Comparison of ENCODE assay signal across 8 cellular contexts in genomic region chr9:128503870-128504269, GRCh38. TPM values are rescaled to one million over a fixed set of nuclear protein-coding genes. Genes with fewer than 3 reads are reported as not detected.
DNase-seq lines count a peak whose midpoint lies in the region; ATAC-seq and TF ChIP-seq lines count a peak whose summit lies in the region.

No MANE protein-coding gene starts in this region.

- peak overlapping the region in 9 of 10 donors; percentile 49 to 99 (median 87) for H3K4me3 ChIP-seq in heart right ventricle
- peak overlapping the region; percentile 88 for H3K4me3 ChIP-seq in skeletal muscle satellite cell (ENCODE audit: low read length)

- intact Hi-C loops in Right ventricle myocardium superior (cut with DNase I) = no loop called here
- intact Hi-C loops in cardiac septum (cut with DNase I) = loop anchor here (2.0 kb wide), 1 partner anchor 47 kb away; the partner anchor contains the start of gene ODF2
- intact Hi-C loops in heart right ventricle (cut with DNase I) = loop anchor here in 3 of 10 donors (2.0 to 5.0 kb wide), 2 partner anchors 48 to 49 kb away; partner anchors contain the start of gene SPTAN1 (in 3 of the 3)

- no peaks in the 10 kb centered on the region for H3K9me3 ChIP-seq in heart right ventricle
- no peaks in the 10 kb centered on the region for H3K9me3 ChIP-seq in skeletal muscle satellite cell (replicated peaks; ENCODE audit: low read length)

- H3K27ac ChIP-seq in VCaP = peak overlapping the region; percentile 83
- H3K27ac ChIP-seq in heart right ventricle = peak overlapping the region in 8 of 10 donors; percentile 77 to 94 (median 86)

- 17 to 19% methylated on average over 11 of the region's 11 CpGs for WGBS in heart right ventricle, 2 donors

- DNase-seq in Right ventricle myocardium superior (no peak), cardiac septum (ENCODE audit: low spot score) (no peak), heart right ventricle (peak in 1 of 2 donors; percentile 22), mesenteric fat pad (ENCODE audit: low spot score) (no peak), GOT3 (lab: John Stamatoyannopoulos, UW) (no peak), Ammon's horn (ENCODE audit: low spot score) (no peak)

- H3K4me1 ChIP-seq in heart right ventricle (peaks cover 4 to 28% (median 24%) of the 10 kb centered on the region in 9 donors), skeletal muscle satellite cell (ENCODE audit: control insufficient read depth, insufficient read depth, low read length) (peaks cover 13% of the 10 kb centered on the region)

- peak overlapping the region; percentile 90 for H3K4me2 ChIP-seq in skeletal muscle satellite cell (ENCODE audit: low read length)

- H3K9ac ChIP-seq in skeletal muscle satellite cell (ENCODE audit: low read depth, low read length) = peak overlapping the region; percentile 88

- H3K36me3 ChIP-seq in heart right ventricle = peaks cover 0 to 46% (median 5%) of the 10 kb centered on the region in 9 donors
- H3K36me3 ChIP-seq in skeletal muscle satellite cell (ENCODE audit: insufficient read depth, low read length) = peaks cover 23% of the 10 kb centered on the region

- TF ChIP-seq CTCF in VCaP (conservative IDR thresholded peaks at IDR 0.05) = no peak
- no peak for TF ChIP-seq CTCF in heart right ventricle (IDR thresholded peaks at IDR 0.05)

- H3K27me3 ChIP-seq in heart right ventricle (no peaks in the 10 kb centered on the region), skeletal muscle satellite cell (ENCODE audit: control insufficient read depth, insufficient read depth, low read length) (no peaks in the 10 kb centered on the region)

- ATAC-seq in Right ventricle myocardium superior (ENCODE audit: poor library complexity) (peak; percentile 48), heart right ventricle (peak in 4 of 8 donors; percentile 20 to 38 (median 28))

RNA-seq across cellular contexts. Expression of gene GLE1, which starts 0.6 kb away (rescaled TPM):
- total RNA-seq in Right ventricle myocardium superior = 18.7 TPM
- total RNA-seq in cardiac septum = 20.2 TPM
- 10 to 100 TPM; 15.0 to 24.5 (median 19.9) TPM for total RNA-seq in heart right ventricle
- 10 to 100 TPM; 10.5 to 12.4 TPM for polyA plus RNA-seq in heart right ventricle
- 29.7 and 32.2 TPM in 2 replicates for total RNA-seq in skeletal muscle satellite cell (2012; rRNA removed)
- total RNA-seq in mesenteric fat pad = 19.0 TPM

RNA-seq across cellular contexts. Expression of gene ODF2, which starts 48.1 kb away (rescaled TPM):
- total RNA-seq in Right ventricle myocardium superior (12.0 TPM), cardiac septum (20.8 TPM), heart right ventricle (10 to 100 TPM; 10.9 to 17.1 (median 14.8) TPM), mesenteric fat pad (18.6 TPM)
- polyA plus RNA-seq in heart right ventricle = 10 to 100 TPM; 13.2 to 19.7 TPM
- 41.5 and 41.6 TPM in 2 replicates for total RNA-seq in skeletal muscle satellite cell (2012; rRNA removed)

RNA-seq across cellular contexts. Expression of gene SPTAN1, which starts 48.5 kb away (rescaled TPM):
- total RNA-seq in Right ventricle myocardium superior (203 TPM), cardiac septum (380 TPM), heart right ventricle (100 to 1,000 TPM; 250 to 449 (median 379) TPM), mesenteric fat pad (361 TPM)
- 100 to 1,000 TPM; 119 to 177 TPM for polyA plus RNA-seq in heart right ventricle
- 222 and 249 TPM in 2 replicates for total RNA-seq in skeletal muscle satellite cell (2012; rRNA removed)
